Comparison of ENCODE assay signal across 9 cellular contexts in the genomic region with DNA sequence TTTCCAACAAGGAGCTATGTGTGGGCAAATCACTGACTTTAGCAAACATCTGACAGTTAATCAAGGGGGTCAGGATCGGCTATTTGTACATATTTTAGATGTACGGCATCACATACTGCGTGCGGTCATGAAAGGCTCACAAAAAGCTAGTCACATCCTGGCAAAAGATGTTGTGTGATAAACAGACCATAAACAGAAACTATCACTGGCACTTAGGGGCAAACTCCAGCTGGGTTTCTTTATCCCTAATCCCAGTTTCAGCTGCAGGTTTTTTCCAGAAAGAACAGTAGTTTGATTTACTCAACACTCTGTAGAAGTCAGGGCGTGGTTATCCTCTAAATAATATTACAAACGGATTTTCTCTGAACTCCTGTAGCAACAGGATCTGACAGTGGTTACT.
DNase-seq lines count a peak whose midpoint lies in the region; ATAC-seq and TF ChIP-seq lines count a peak whose summit lies in the region.
"Had no signal": no experiment of that assay in that cellular context is flagged by ENCODE, and none has a peak within 500 bp of the region (broad histone marks: within the 10 kb centered on the region; RNA-seq: fewer than 3 reads in every experiment).

No MANE protein-coding gene starts in this region.

- H3K9me3 ChIP-seq in Panc1 (ENCODE audit: control insufficient read depth, insufficient read depth, low read depth, low read length) (no peaks in the 10 kb centered on the region), SJCRH30 (replicated peaks) (no peaks in the 10 kb centered on the region)

- intact Hi-C loops in Panc1 (cut with micrococcal nuclease; ENCODE audit: unreplicated experiment): no loop called here

- H3K4me3 ChIP-seq in Panc1 (ENCODE audit: low read depth in 2 of 2, low read length in 2 of 2) (peak overlapping the region; percentile 45 to 63), epithelial cell of esophagus (ENCODE audit: low read length) (no peak overlapping the region), SJCRH30 (no peak overlapping the region)

- peak; percentile 13 for DNase-seq in GM03348 (ENCODE audit: low spot score)
- no peak for DNase-seq in Panc1 (ENCODE audit: low read depth, low spot score)
- peak; percentile 33 for DNase-seq in epithelial cell of esophagus (ENCODE audit: low read depth)
- peak; percentile 70 for DNase-seq in pulmonary artery endothelial cell (ENCODE audit: low read depth, low spot score)
- DNase-seq in SJCRH30: no peak
- DNase-seq in stimulated activated CD8-positive, alpha-beta memory T cell treated with anti-CD3 and anti-CD28 coated beads, Interleukin-4, amount 100 ng/mL, for 48 hours: no peak
- DNase-seq in DMS153 (lab: John Stamatoyannopoulos, UW): no peak
- DNase-seq: NCI-H524 treated with DMSO at 0.1 percent for 48 hours had no signal

- BruUV-seq in Panc1 (replicated peaks; lab: Mats Ljungman, UMichigan): no TSS peak

- H3K36me3 ChIP-seq in Panc1 (ENCODE audit: control insufficient read depth, insufficient read depth, low read length) (no peaks in the 10 kb centered on the region), SJCRH30 (no peaks in the 10 kb centered on the region)

- POLR2A ChIA-PET in Panc1 (lab: Charles Lee): interaction anchor here (0.6 to 0.8 kb wide), 3 partner anchors 14 to 116 kb away, joined by 3 to 15 read pairs (median 4); no protein-coding TSS in a partner anchor

- in situ Hi-C loops in Panc1 (cut with HindIII; ENCODE audit: low pct_unique_long_range_greater_than_20kb, low sequenced_read_pairs): no loop called here

- H3K4me1 ChIP-seq in Panc1 (ENCODE audit: control insufficient read depth, insufficient read depth, low read length) (peaks cover 8% of the 10 kb centered on the region), SJCRH30 (0 out of 2 replicates have a peak, but pooled peaks cover 3% of the 10 kb centered on the region)

- peak; percentile 8; the same call in 1 of the 2 replicates for ATAC-seq in Panc1
- ATAC-seq in GM18511 (IDR thresholded peaks at IDR 0.05; ENCODE audit: unreplicated experiment): no peak

- peak overlapping the region; percentile 96 for H3K27ac ChIP-seq in Panc1 (ENCODE audit: low read length)
- no peak overlapping the region for H3K27ac ChIP-seq in SJCRH30

- CTCF ChIA-PET in Panc1 (lab: Charles Lee): no interaction called here

- no peaks in the 10 kb centered on the region for H3K27me3 ChIP-seq in Panc1 (ENCODE audit: control insufficient read depth, insufficient read depth, low read length)
- no peaks in the 10 kb centered on the region for H3K27me3 ChIP-seq in SJCRH30

- TF ChIP-seq CTCF in Panc1 (IDR thresholded peaks at IDR 0.05) (no peak), epithelial cell of esophagus (IDR thresholded peaks at IDR 0.05; ENCODE audit: insufficient read depth, low read depth, low read length, missing control alignments) (no peak)

Comparison
In these comparisons a context has a peak if more than half of its experiments do, and no peak if none do; other contexts are left out.
1. DNase-seq: peak in GM03348 (single experiment), epithelial cell of esophagus (single experiment) and pulmonary artery endothelial cell (single experiment); none in Panc1 (single experiment), SJCRH30 (0 of 2), stimulated activated CD8-positive, alpha-beta memory T cell treated with anti-CD3 and anti-CD28 coated beads, Interleukin-4, amount 100 ng/mL, for 48 hours (single experiment) and DMS153 (single experiment).
2. H3K4me3 ChIP-seq: peak in Panc1 (2 of 2); none in epithelial cell of esophagus (single experiment) and SJCRH30 (single experiment).